30 cellular contexts compared by ENCODE assay signal in genomic region chr5:172926796-172927195, GRCh38. TPM values are rescaled to one million over a fixed set of nuclear protein-coding genes. Genes with fewer than 3 reads are reported as not detected.
DNase-seq lines count a peak whose midpoint lies in the region; ATAC-seq, FAIRE-seq and TF ChIP-seq lines count a peak whose summit lies in the region.
"Had no signal": no experiment of that assay in that cellular context is flagged by ENCODE, and none has a peak within 500 bp of the region (broad histone marks: within the 10 kb centered on the region; RNA-seq: fewer than 3 reads in every experiment).

No MANE protein-coding gene starts in this region.

- TF ChIP-seq CTCF in A549 (IDR thresholded peaks at IDR 0.05) (no peak), GM23338 (conservative IDR thresholded peaks at IDR 0.05; ENCODE audit: low read depth in 2 of 2) (no peak), K562 (IDR thresholded peaks at IDR 0.05 in 2 of 3, conservative IDR thresholded peaks at IDR 0.05 in 1 of 3; ENCODE audit: insufficient read depth in 2 of 3, low read depth in 1 of 3, low read length in 3 of 3) (no peak), lower lobe of right lung (IDR thresholded peaks at IDR 0.05) (no peak), GM13977 (IDR thresholded peaks at IDR 0.05; ENCODE audit: extremely low read depth, insufficient read depth, missing control alignments) (no peak)

- 0 out of 2 replicates have a peak, but pooled peaks cover 3% of the 10 kb centered on the region for H3F3A ChIP-seq in GM23338 (replicated peaks; ENCODE audit: low read depth)

- no peak overlapping the region for H3K27ac Mint-ChIP-seq in GM23338
- H3K27ac Mint-ChIP-seq: activated CD4-positive, alpha-beta T cell treated with anti-CD3 and anti-CD28 coated beads for 36 hours; activated naive CD4-positive, alpha-beta T cell treated with anti-CD3 and anti-CD28 coated beads for 36 hours had no signal

- 0 out of 2 replicates have a peak, but pooled peaks cover 3% of the 10 kb centered on the region for H3K36me3 ChIP-seq in GM23338 (ENCODE audit: insufficient read depth)
- peaks cover 22% of the 10 kb centered on the region; the same call in 2 of the 3 replicates for H3K36me3 ChIP-seq in K562 (ENCODE audit: control insufficient read depth, insufficient read depth, low read length)
- H3K36me3 ChIP-seq in lower lobe of right lung: peaks cover 55% of the 10 kb centered on the region
- H3K36me3 ChIP-seq: ovary had no signal

- no peaks in the 10 kb centered on the region for H3K9me1 ChIP-seq in K562 (ENCODE audit: control insufficient read depth, insufficient read depth, low read length)

- ATAC-seq in A549 (peak; percentile 18 to 28; a peak in 4 of 6 replicates), GM23338 (peak; percentile 48), K562 (peak; percentile 75), lower lobe of right lung (peak; percentile 3 to 52), HG02840 (IDR thresholded peaks at IDR 0.05; ENCODE audit: low FRiP score, unreplicated experiment) (no peak)
- ATAC-seq: activated CD4-positive, alpha-beta T cell treated with anti-CD3 and anti-CD28 coated beads for 36 hours; left colon; natural killer cell; Panc1 had no signal

- H3K36me3 Mint-ChIP-seq in GM23338 (ENCODE audit: low read depth): peaks cover 38% of the 10 kb centered on the region

- WGBS in A549 (ENCODE audit: missing lambda C conversion rate): 83% methylated on average over 12 of the region's 12 CpGs
- 65% methylated on average over 9 of the region's 12 CpGs for WGBS in K562 (ENCODE audit: insufficient coverage, low coverage, missing lambda C conversion rate)

- POLR2A ChIA-PET in A549 (lab: Yijun Ruan, JAX): interaction anchor here (0.6 to 2.6 kb wide), 2 partner anchors 156 to 404 kb away, joined by 3 to 16 read pairs; partner anchors contain the start of gene DUSP1
- POLR2A ChIA-PET in K562 (lab: Yijun Ruan, JAX): interaction anchor here (0.6 to 1.3 kb wide), 2 partner anchors 21 to 212 kb away, joined by 3 to 6 read pairs; no protein-coding TSS in a partner anchor

- H3K4me3 ChIP-seq in A549 (no peak overlapping the region), GM23338 (no peak overlapping the region), K562 (no peak overlapping the region), lower lobe of right lung (no peak overlapping the region)
- H3K4me3 ChIP-seq: BLaER1 treated with 17β-estradiol and CSF1 and Interleukin-3, amounts not matched to agents 10 nM and 100 nM; dorsolateral prefrontal cortex; HAP-1; heart right ventricle; ovary; right atrium auricular region; thoracic aorta had no signal

- FAIRE-seq in A549 (lab: Jason Lieb, UNC) (no peak), K562 (lab: Jason Lieb, UNC) (no peak), GM12891 (lab: Jason Lieb, UNC) (no peak)

- H4K20me1 ChIP-seq in GM23338 (replicated peaks; ENCODE audit: insufficient read depth) (no peaks in the 10 kb centered on the region; the same call in 1 of the 2 replicates), K562 (replicated peaks; ENCODE audit: control insufficient read depth, insufficient read depth, low read length) (no peaks in the 10 kb centered on the region)

- no peak overlapping the region for H3K4me3 Mint-ChIP-seq in GM23338
- H3K4me3 Mint-ChIP-seq: activated CD4-positive, alpha-beta T cell treated with anti-CD3 and anti-CD28 coated beads for 36 hours; activated naive CD4-positive, alpha-beta T cell treated with anti-CD3 and anti-CD28 coated beads for 36 hours; central memory CD8-positive, alpha-beta T cell; natural killer cell had no signal

- H3K27ac ChIP-seq in A549: peak overlapping the region; percentile 98 to 100
- H3K27ac ChIP-seq in GM23338 (ENCODE audit: low read depth): no peak overlapping the region
- H3K27ac ChIP-seq in K562 (ENCODE audit: extremely low read depth, low read depth, low read length): no peak overlapping the region
- no peak overlapping the region for H3K27ac ChIP-seq in lower lobe of right lung
- H3K27ac ChIP-seq: heart right ventricle, ovary, right atrium auricular region had no signal

- no peaks in the 10 kb centered on the region; the same call in 2 of the 3 replicates for H3K9me3 Mint-ChIP-seq in GM23338
- H3K9me3 Mint-ChIP-seq: activated naive CD4-positive, alpha-beta T cell treated with anti-CD3 and anti-CD28 coated beads for 36 hours; central memory CD8-positive, alpha-beta T cell; natural killer cell had no signal

- no TSS peak for BruUV-seq in K562 (replicated peaks; lab: Mats Ljungman, UMichigan)

- in situ Hi-C loops in K562 (cut with MboI): loop anchor here (5.0 kb wide), 1 partner anchor 209 kb away; no protein-coding TSS in a partner anchor
- in situ Hi-C loops in GM13977 (cut with MboI; ENCODE audit: low pct_unique_long_range_greater_than_20kb, low sequenced_read_pairs, unreplicated experiment): loop anchor here (25.0 kb wide), 1 partner anchor 439 kb away; no protein-coding TSS in a partner anchor

- DNase-seq in A549 (ENCODE audit: low read depth in 1 of 2, low spot score in 1 of 2): peak in 1 of 2 experiments; percentile 60
- DNase-seq in GM23338 (ENCODE audit: low spot score): no peak
- DNase-seq in K562 (ENCODE audit: extremely low read depth in 1 of 4, low spot score in 3 of 4): peak in 2 of 4 experiments; percentile 53
- DNase-seq in lower lobe of right lung: no peak
- DNase-seq in GM12891 (ENCODE audit: insufficient read length, low spot score): no peak
- no peak for DNase-seq in NCI-H345 treated with DMSO at 0.1 percent for 48 hours (lab: John Stamatoyannopoulos, UW; ENCODE audit: unreplicated experiment)
- no peak for DNase-seq in GM13977 (ENCODE audit: low spot score)
- DNase-seq: ACHN; activated CD4-positive, alpha-beta T cell treated with anti-CD3 and anti-CD28 coated beads for 36 hours; activated naive CD4-positive, alpha-beta T cell treated with anti-CD3 and anti-CD28 coated beads for 36 hours; aorta; Calu3; heart right ventricle; left colon; midbrain; natural killer cell; NCI-H1436 treated with DMSO at 0.1 percent for 48 hours; NCI-H510A treated with DMSO at 0.1 percent for 48 hours; ovary; stimulated activated CD4-positive, alpha-beta T cell treated with anti-CD3 and anti-CD28 coated beads, Interleukin-4, amount 100 ng/mL, for 1 hour; stimulated activated naive CD4-positive, alpha-beta T cell; T-helper 1 cell had no signal

- H3K79me2 ChIP-seq in GM23338 (replicated peaks; ENCODE audit: insufficient read depth) (no peaks in the 10 kb centered on the region), K562 (ENCODE audit: control insufficient read depth, insufficient read depth, low read length) (no peaks in the 10 kb centered on the region)

- no peak overlapping the region for H2AFZ ChIP-seq in GM23338
- no peak overlapping the region for H2AFZ ChIP-seq in K562 (ENCODE audit: low read depth, low read length)

- H3K27me3 ChIP-seq in GM23338 (ENCODE audit: insufficient read depth) (no peaks in the 10 kb centered on the region), K562 (ENCODE audit: control insufficient read depth in 2 of 2, insufficient read depth in 2 of 2, low read length in 2 of 2) (no peaks in the 10 kb centered on the region), lower lobe of right lung (ENCODE audit: low read depth) (no peaks in the 10 kb centered on the region)
- H3K27me3 ChIP-seq: BLaER1 treated with 17β-estradiol and CSF1 and Interleukin-3, amounts not matched to agents 10 nM and 100 nM; dorsolateral prefrontal cortex; heart right ventricle; ovary; right atrium auricular region had no signal

- H3K4me1 Mint-ChIP-seq in GM23338: no peaks in the 10 kb centered on the region; the same call in 2 of the 3 replicates
- H3K4me1 Mint-ChIP-seq: activated CD4-positive, alpha-beta T cell treated with anti-CD3 and anti-CD28 coated beads for 36 hours had no signal

- TF ChIP-seq RAD21 in A549 (conservative IDR thresholded peaks at IDR 0.05 in 1 of 2, IDR thresholded peaks at IDR 0.05 in 1 of 2) (no peak), K562 (CRISPR knock-in tag; conservative IDR thresholded peaks at IDR 0.05 in 1 of 2, IDR thresholded peaks at IDR 0.05 in 1 of 2) (no peak)

- H3K9ac ChIP-seq in K562 (ENCODE audit: insufficient read depth in 1 of 2, low read depth in 2 of 2, low read length in 2 of 2): peak overlapping the region in 1 of 2 experiments; percentile 35; a peak in 1 of 4 replicates
- H3K9ac ChIP-seq: BLaER1 treated with 17β-estradiol and CSF1 and Interleukin-3, amounts not matched to agents 10 nM and 100 nM had no signal

- intact Hi-C loops in K562 (cut with micrococcal nuclease): no loop called here
- intact Hi-C loops in lower lobe of right lung (cut with DNase I): no loop called here

- H3K4me2 ChIP-seq in A549 (peak overlapping the region; percentile 26; the same call in 2 of the 3 replicates), GM23338 (no peak overlapping the region), K562 (ENCODE audit: insufficient read depth, low read length) (no peak overlapping the region)
- H3K4me2 ChIP-seq: BLaER1 treated with 17β-estradiol and CSF1 and Interleukin-3, amounts not matched to agents 10 nM and 100 nM had no signal

- no peaks in the 10 kb centered on the region for H3K9me2 ChIP-seq in GM23338 (ENCODE audit: insufficient read depth)

- peaks cover 2% of the 10 kb centered on the region for H3K27me3 Mint-ChIP-seq in GM23338 (ENCODE audit: insufficient read depth, low read depth, poor library complexity)
- H3K27me3 Mint-ChIP-seq: activated CD4-positive, alpha-beta T cell treated with anti-CD3 and anti-CD28 coated beads for 36 hours; central memory CD8-positive, alpha-beta T cell had no signal

- H3K4me1 ChIP-seq in A549: peaks cover 66% of the 10 kb centered on the region
- no peaks in the 10 kb centered on the region for H3K4me1 ChIP-seq in GM23338 (ENCODE audit: insufficient read depth)
- no peaks in the 10 kb centered on the region; a peak in 2 of 5 replicates for H3K4me1 ChIP-seq in K562 (replicated peaks in 1 of 2; ENCODE audit: control insufficient read depth in 2 of 2, insufficient read depth in 2 of 2, low read length in 2 of 2)
- peaks cover 22% of the 10 kb centered on the region for H3K4me1 ChIP-seq in lower lobe of right lung
- H3K4me1 ChIP-seq: HAP-1 had no signal

- TF ChIP-seq EP300 in A549 (IDR thresholded peaks at IDR 0.05) (no peak), K562 (IDR thresholded peaks at IDR 0.05; ENCODE audit: low read length) (no peak)

- no peak for TF ChIP-seq POLR2A in A549 (IDR thresholded peaks at IDR 0.05; ENCODE audit: low read length)
- TF ChIP-seq POLR2A in K562 (conservative IDR thresholded peaks at IDR 0.05): no peak
- no peak for TF ChIP-seq POLR2A in GM12891 (IDR thresholded peaks at IDR 0.05; ENCODE audit: low read depth, low read length)

- CTCF ChIA-PET in A549 (lab: Yijun Ruan, JAX): interaction anchor here (0.5 to 25.8 kb wide), 15 partner anchors 9 to 1391 kb away, joined by 3 to 480 read pairs (median 3); partner anchors contain the start of gene RPL26L1
- CTCF ChIA-PET in K562 (lab: Yijun Ruan, JAX; ENCODE audit: low intra/inter-chr PET ratio): no interaction called here

- H3K9me3 ChIP-seq in A549 (no peaks in the 10 kb centered on the region), K562 (replicated peaks; ENCODE audit: control insufficient read depth, insufficient read depth, low read depth, low read length) (no peaks in the 10 kb centered on the region), lower lobe of right lung (no peaks in the 10 kb centered on the region)
- H3K9me3 ChIP-seq: BLaER1 treated with 17β-estradiol and CSF1 and Interleukin-3, amounts not matched to agents 10 nM and 100 nM; HAP-1; heart right ventricle; ovary; right atrium auricular region; thoracic aorta had no signal

RNA-seq across cellular contexts. Expression of gene RPL26L1, which starts 32.4 kb away (rescaled TPM):
- 109 and 157 TPM in 2 replicates for polyA plus RNA-seq in A549 (2011; rRNA removed)
- 170 and 222 TPM in 2 replicates for polyA plus RNA-seq in A549 (2012; cell fraction: cytosol; rRNA removed)
- 83.2 and 128 TPM in 2 replicates for polyA plus RNA-seq in A549 (2012; cell fraction: nucleus; rRNA removed)
- polyA plus RNA-seq in A549 (2017; fragmentation: RNase III; extraction: RNeasy Plus Mini Kit Qiagen cat#74134 plus additional on column Dnase treatment): 146 to 160 TPM (median 150 TPM) in 3 replicates
- polyA minus RNA-seq in A549 (2011; rRNA and poly(A)+ RNA removed): 62.0 and 65.1 TPM in 2 replicates
- 30.9 and 69.2 TPM in 2 replicates for total RNA-seq in GM23338 (2014; rRNA removed; shearing (Covaris generic))
- 148 and 160 TPM in 2 replicates for polyA plus RNA-seq in GM23338 (2016; fragmentation: Nextera tagmentation; extraction: Ambion mirVana)
- 7.4 and 7.5 TPM in 2 replicates for total RNA-seq in K562 (2011; cell fraction: chromatin; rRNA removed; ENCODE audit: low replicate concordance)
- total RNA-seq in K562 (2011; cell fraction: nucleolus; rRNA removed): 12.2 and 13.7 TPM in 2 replicates
- total RNA-seq in K562 (2011; cell fraction: nucleoplasm; rRNA removed): 10.2 and 11.1 TPM in 2 replicates
- 67.4 and 70.7 TPM in 2 replicates for total RNA-seq in K562 (2014; rRNA removed)
- total RNA-seq in K562 (2014; rRNA removed; fragmentation: Illumina TruSeq; extraction: Trizol): 92.1 and 105 TPM in 2 replicates
- 82.4 and 88.9 TPM in 2 replicates for total RNA-seq in K562 (2015; rRNA removed; fragmentation: Illumina TruSeq; extraction: Trizol)
- total RNA-seq in K562 (2021): 63.7 and 70.8 TPM in 2 replicates
- 110 and 134 TPM in 2 replicates for polyA plus RNA-seq in K562 (2011; rRNA removed)
- polyA plus RNA-seq in K562 (2011; cell fraction: cytosol; rRNA removed): 73.9 and 87.3 TPM in 2 replicates
- 31.9 and 44.8 TPM in 2 replicates for polyA plus RNA-seq in K562 (2011; cell fraction: nucleus; rRNA removed)
- 48.7 and 91.6 TPM in 2 replicates for polyA plus RNA-seq in K562 (2012)
- 80.2 and 96.2 TPM in 2 replicates for polyA plus RNA-seq in K562 (2014; fragmentation: Illumina TruSeq; extraction: Trizol)
- 100 to 1,000 TPM; 319 to 328 TPM for polyA plus RNA-seq in K562 (2014; fragmentation: Nextera tagmentation; extraction: Ambion mirVana)
- polyA plus RNA-seq in K562 (2014; rRNA removed): 112 and 124 TPM in 2 replicates
- polyA minus RNA-seq in K562 (2011; rRNA and poly(A)+ RNA removed): 62.8 and 70.0 TPM in 2 replicates
- 24.8 and 36.9 TPM in 2 replicates for polyA minus RNA-seq in K562 (2011; cell fraction: cytosol; rRNA and poly(A)+ RNA removed)
- 6.6 and 14.6 TPM in 2 replicates for polyA minus RNA-seq in K562 (2011; cell fraction: nucleus; rRNA and poly(A)+ RNA removed)
- 16.6 TPM for total RNA-seq in lower lobe of right lung
- polyA plus RNA-seq in GM12891 (2012; ENCODE audit: low read depth, missing spikeins): 64.5 TPM

RNA-seq across cellular contexts. Expression of gene ATP6V0E1, which starts 56.8 kb away (rescaled TPM):
- polyA plus RNA-seq in A549 (2011; rRNA removed) (297 and 389 TPM in 2 replicates), A549 (2017; fragmentation: RNase III; extraction: RNeasy Plus Mini Kit Qiagen cat#74134 plus additional on column Dnase treatment) (323 to 344 TPM (median 328 TPM) in 3 replicates), GM23338 (2016; fragmentation: Nextera tagmentation; extraction: Ambion mirVana) (217 and 250 TPM in 2 replicates), K562 (2011; rRNA removed) (128 and 173 TPM in 2 replicates), K562 (2014; fragmentation: Illumina TruSeq; extraction: Trizol) (128 and 132 TPM in 2 replicates), K562 (2014; fragmentation: Nextera tagmentation; extraction: Ambion mirVana) (100 to 1,000 TPM; 368 to 395 TPM), K562 (2014; rRNA removed) (82.7 and 108 TPM in 2 replicates)
- polyA plus RNA-seq in A549 (2012; cell fraction: cytosol; rRNA removed): 250 and 288 TPM in 2 replicates
- polyA plus RNA-seq in A549 (2012; cell fraction: nucleus; rRNA removed): 64.3 and 84.3 TPM in 2 replicates
- polyA minus RNA-seq in A549 (2011; rRNA and poly(A)+ RNA removed): 107 and 112 TPM in 2 replicates
- 75.0 and 75.9 TPM in 2 replicates for total RNA-seq in GM23338 (2014; rRNA removed; shearing (Covaris generic))
- 118 and 124 TPM in 2 replicates for total RNA-seq in K562 (2011; cell fraction: chromatin; rRNA removed; ENCODE audit: low replicate concordance)
- total RNA-seq in K562 (2011; cell fraction: nucleolus; rRNA removed): 113 and 119 TPM in 2 replicates
- total RNA-seq in K562 (2011; cell fraction: nucleoplasm; rRNA removed): 146 and 237 TPM in 2 replicates
- total RNA-seq in K562 (2014; rRNA removed) (50.0 and 63.8 TPM in 2 replicates), K562 (2014; rRNA removed; fragmentation: Illumina TruSeq; extraction: Trizol) (111 and 118 TPM in 2 replicates), K562 (2015; rRNA removed; fragmentation: Illumina TruSeq; extraction: Trizol) (108 and 112 TPM in 2 replicates), K562 (2021) (94.1 and 95.9 TPM in 2 replicates), lower lobe of right lung (285 TPM)
- polyA plus RNA-seq in K562 (2011; cell fraction: cytosol; rRNA removed): 67.8 and 95.8 TPM in 2 replicates
- polyA plus RNA-seq in K562 (2011; cell fraction: nucleus; rRNA removed): 83.5 and 94.0 TPM in 2 replicates
- 159 and 359 TPM in 2 replicates for polyA plus RNA-seq in K562 (2012)
- polyA minus RNA-seq in K562 (2011; rRNA and poly(A)+ RNA removed): 81.0 and 108 TPM in 2 replicates
- polyA minus RNA-seq in K562 (2011; cell fraction: cytosol; rRNA and poly(A)+ RNA removed): 20.7 and 53.3 TPM in 2 replicates
- polyA minus RNA-seq in K562 (2011; cell fraction: nucleus; rRNA and poly(A)+ RNA removed): 28.9 and 30.8 TPM in 2 replicates
- polyA plus RNA-seq in GM12891 (2012; ENCODE audit: low read depth, missing spikeins): 228 TPM

Comparison
In these comparisons a context has a peak if more than half of its experiments do, and no peak if none do; other contexts are left out.
1. H3K27ac ChIP-seq: peak in A549 (2 of 2); none in GM23338 (single experiment), K562 (single experiment) and lower lobe of right lung (single experiment).
2. Of the 35 proteins assayed by ChIP-seq in both K562 and A549: peak only in K562: none; only in A549: none; in both: MAX; in neither: 34.